In genomic region chr16:3890091-3890490, GRCh38 we compare ENCODE assay signal across 29 cellular contexts. TPM values are rescaled to one million over a fixed set of nuclear protein-coding genes. Genes with fewer than 3 reads are reported as not detected.
DNase-seq lines count a peak whose midpoint lies in the region; ATAC-seq, FAIRE-seq and TF ChIP-seq lines count a peak whose summit lies in the region.
"Had no signal": no experiment of that assay in that cellular context is flagged by ENCODE, and none has a peak within 500 bp of the region (broad histone marks: within the 10 kb centered on the region; RNA-seq: fewer than 3 reads in every experiment).

No MANE protein-coding gene starts in this region.

- H3K4me1 Mint-ChIP-seq in chondrocyte (ENCODE audit: low read depth) (no peaks in the 10 kb centered on the region), memory B cell (peaks cover 6% of the 10 kb centered on the region)
- H3K4me1 Mint-ChIP-seq: CD14-positive monocyte; CD8-positive, alpha-beta memory T cell had no signal

- H3K27ac ChIP-seq in upper lobe of right lung (no peak overlapping the region), brain microvascular endothelial cell (no peak overlapping the region)
- H3K27ac ChIP-seq: BLaER1 had no signal

- H3K27ac Mint-ChIP-seq in chondrocyte (ENCODE audit: unreplicated experiment) (no peak overlapping the region), memory B cell (peak overlapping the region; percentile 21)
- H3K27ac Mint-ChIP-seq: CD8-positive, alpha-beta memory T cell had no signal

- in situ Hi-C loops in brain microvascular endothelial cell (cut with HindIII; ENCODE audit: low pct_ligation_motif_present, low sequenced_read_pairs): no loop called here

- DNase-seq in chondrocyte (ENCODE audit: low spot score) (peak; percentile 56), memory B cell (ENCODE audit: low spot score in 2 of 2) (no peak), posterior vena cava (ENCODE audit: low spot score) (peak; percentile 43), upper lobe of right lung (peak; percentile 19), brain microvascular endothelial cell (no peak), GM19239 (ENCODE audit: insufficient read length, low spot score) (no peak), Kasumi-1 (lab: John Stamatoyannopoulos, UW) (no peak), NCI-H187 (lab: John Stamatoyannopoulos, UW) (no peak)
- DNase-seq: 8988T; ACHN; BE2C; C1 segment of cervical spinal cord; CD4-positive, alpha-beta memory T cell; CD4-positive, CD25-positive, alpha-beta regulatory T cell; CD8-positive, alpha-beta memory T cell; COR-L47; DMS 273 treated with DMSO at 0.1 percent for 48 hours; DMS153; DMS53; DMS79; DND-41; EL; GDM1 had no signal

- H3K9me3 Mint-ChIP-seq in chondrocyte (ENCODE audit: low read depth) (peaks cover 5% of the 10 kb centered on the region), memory B cell (peaks cover 4% of the 10 kb centered on the region)

- TF ChIP-seq CTCF in chondrocyte (IDR thresholded peaks at IDR 0.05) (no peak), upper lobe of right lung (IDR thresholded peaks at IDR 0.05) (no peak), brain microvascular endothelial cell (IDR thresholded peaks at IDR 0.05; ENCODE audit: low read depth, low read length, missing control alignments) (no peak)

- no peaks in the 10 kb centered on the region for H3K36me3 ChIP-seq in upper lobe of right lung
- H3K36me3 ChIP-seq in brain microvascular endothelial cell (replicated peaks): no peaks in the 10 kb centered on the region
- H3K36me3 ChIP-seq: BE2C, BLaER1 had no signal

- H3K36me3 Mint-ChIP-seq in chondrocyte (ENCODE audit: low read depth) (peaks cover 3% of the 10 kb centered on the region), memory B cell (peaks cover 9% of the 10 kb centered on the region)
- H3K36me3 Mint-ChIP-seq: CD14-positive monocyte; CD4-positive, alpha-beta memory T cell; CD4-positive, CD25-positive, alpha-beta regulatory T cell; CD8-positive, alpha-beta memory T cell had no signal

- no peak overlapping the region for H3K4me3 ChIP-seq in upper lobe of right lung
- no peak overlapping the region for H3K4me3 ChIP-seq in brain microvascular endothelial cell (ENCODE audit: low read depth, low read length)
- H3K4me3 ChIP-seq: BLaER1, GM12878 had no signal

- H3K9me3 ChIP-seq in upper lobe of right lung: no peaks in the 10 kb centered on the region
- H3K9me3 ChIP-seq: BE2C had no signal

- no peaks in the 10 kb centered on the region for H3K27me3 ChIP-seq in upper lobe of right lung
- no peaks in the 10 kb centered on the region for H3K27me3 ChIP-seq in brain microvascular endothelial cell (replicated peaks)
- H3K27me3 ChIP-seq: BE2C, BLaER1 had no signal

- no peaks in the 10 kb centered on the region for H3K4me1 ChIP-seq in upper lobe of right lung
- H3K4me1 ChIP-seq: BE2C had no signal

- FAIRE-seq in GM19239 (lab: Jason Lieb, UNC): no peak
- FAIRE-seq: A204.1, GM12878, GM12892, GM18507 had no signal

- ATAC-seq in memory B cell (ENCODE audit: low read depth): no peak
- ATAC-seq in upper lobe of right lung: no peak
- ATAC-seq: GM12878 had no signal

- H3K4me3 Mint-ChIP-seq in chondrocyte (ENCODE audit: unreplicated experiment): no peak overlapping the region
- no peak overlapping the region for H3K4me3 Mint-ChIP-seq in memory B cell
- H3K4me3 Mint-ChIP-seq: CD14-positive monocyte; CD4-positive, alpha-beta memory T cell; CD4-positive, CD25-positive, alpha-beta regulatory T cell; CD8-positive, alpha-beta memory T cell had no signal

- H3K27me3 Mint-ChIP-seq in chondrocyte (ENCODE audit: low read depth): no peaks in the 10 kb centered on the region
- peaks cover 19% of the 10 kb centered on the region for H3K27me3 Mint-ChIP-seq in memory B cell

- intact Hi-C loops in posterior vena cava (cut with DNase I) (no loop called here), upper lobe of right lung (cut with DNase I) (no loop called here)

RNA-seq across cellular contexts. Expression of gene CREBBP, which starts 9.6 kb away (rescaled TPM):
- total RNA-seq in chondrocyte (59.2 to 64.0 TPM (median 60.7 TPM) in 3 replicates), posterior vena cava (10 to 100 TPM; 48.4 to 56.8 TPM), upper lobe of right lung (72.8 TPM)

Comparison
In these comparisons a context has a peak if more than half of its experiments do, and no peak if none do; other contexts are left out.
1. DNase-seq: peak in chondrocyte (single experiment), posterior vena cava (single experiment) and upper lobe of right lung (single experiment); none in memory B cell (0 of 2), brain microvascular endothelial cell (single experiment), GM19239 (single experiment), Kasumi-1 (0 of 2) and NCI-H187 (0 of 2).